Comparison of ENCODE assay signal across 1 cellular context in the genomic region with DNA sequence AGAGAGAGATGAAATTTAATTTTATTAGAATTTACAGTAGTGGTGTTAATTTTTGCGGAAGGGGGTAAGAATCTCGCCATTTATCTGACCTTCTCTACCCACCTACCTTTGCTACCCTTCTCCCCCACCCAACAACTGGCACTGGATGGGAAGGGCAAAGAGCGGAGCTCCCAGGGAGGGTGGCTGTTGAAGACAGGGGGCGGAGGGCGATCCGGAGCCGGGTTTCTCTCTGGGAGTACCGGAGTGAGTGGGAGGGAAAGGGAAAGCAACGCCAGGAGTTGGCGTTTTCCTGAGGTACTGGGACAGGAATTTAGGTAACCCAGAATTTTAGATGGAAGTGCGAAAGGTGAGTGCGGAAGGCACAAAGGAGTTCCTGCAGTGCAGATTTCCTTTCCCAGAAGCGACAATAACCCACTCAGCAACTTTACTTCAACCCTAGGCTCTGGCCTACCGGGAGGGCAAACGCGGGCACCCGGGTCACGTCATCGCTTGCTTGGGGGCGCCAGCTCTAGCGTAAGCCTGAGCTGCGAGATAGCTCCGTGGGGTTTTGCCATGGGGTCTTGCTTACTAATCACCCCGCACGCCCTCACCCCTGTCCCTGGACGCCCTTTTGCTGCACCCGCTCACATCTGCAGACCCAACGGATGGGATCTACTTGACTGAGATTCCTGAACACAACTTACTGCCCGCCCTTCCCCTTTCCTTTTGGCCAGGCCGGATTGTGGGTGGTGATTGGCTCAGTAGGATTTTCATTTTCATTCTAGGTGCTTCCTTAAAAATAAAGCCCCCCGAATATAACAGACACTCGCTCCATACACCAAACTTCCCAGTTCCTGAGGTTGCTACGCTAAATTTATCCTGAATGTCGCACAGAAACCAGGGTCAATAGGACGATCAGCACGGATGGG.
TF ChIP-seq lines count a peak whose summit lies in the region.

No MANE protein-coding gene starts in this region.

TF ChIP-seq in HepG2, 621 proteins besides CTCF, POLR2A, EP300 and RAD21 (continued from another document):
- TF ChIP-seq, protein P1, sequence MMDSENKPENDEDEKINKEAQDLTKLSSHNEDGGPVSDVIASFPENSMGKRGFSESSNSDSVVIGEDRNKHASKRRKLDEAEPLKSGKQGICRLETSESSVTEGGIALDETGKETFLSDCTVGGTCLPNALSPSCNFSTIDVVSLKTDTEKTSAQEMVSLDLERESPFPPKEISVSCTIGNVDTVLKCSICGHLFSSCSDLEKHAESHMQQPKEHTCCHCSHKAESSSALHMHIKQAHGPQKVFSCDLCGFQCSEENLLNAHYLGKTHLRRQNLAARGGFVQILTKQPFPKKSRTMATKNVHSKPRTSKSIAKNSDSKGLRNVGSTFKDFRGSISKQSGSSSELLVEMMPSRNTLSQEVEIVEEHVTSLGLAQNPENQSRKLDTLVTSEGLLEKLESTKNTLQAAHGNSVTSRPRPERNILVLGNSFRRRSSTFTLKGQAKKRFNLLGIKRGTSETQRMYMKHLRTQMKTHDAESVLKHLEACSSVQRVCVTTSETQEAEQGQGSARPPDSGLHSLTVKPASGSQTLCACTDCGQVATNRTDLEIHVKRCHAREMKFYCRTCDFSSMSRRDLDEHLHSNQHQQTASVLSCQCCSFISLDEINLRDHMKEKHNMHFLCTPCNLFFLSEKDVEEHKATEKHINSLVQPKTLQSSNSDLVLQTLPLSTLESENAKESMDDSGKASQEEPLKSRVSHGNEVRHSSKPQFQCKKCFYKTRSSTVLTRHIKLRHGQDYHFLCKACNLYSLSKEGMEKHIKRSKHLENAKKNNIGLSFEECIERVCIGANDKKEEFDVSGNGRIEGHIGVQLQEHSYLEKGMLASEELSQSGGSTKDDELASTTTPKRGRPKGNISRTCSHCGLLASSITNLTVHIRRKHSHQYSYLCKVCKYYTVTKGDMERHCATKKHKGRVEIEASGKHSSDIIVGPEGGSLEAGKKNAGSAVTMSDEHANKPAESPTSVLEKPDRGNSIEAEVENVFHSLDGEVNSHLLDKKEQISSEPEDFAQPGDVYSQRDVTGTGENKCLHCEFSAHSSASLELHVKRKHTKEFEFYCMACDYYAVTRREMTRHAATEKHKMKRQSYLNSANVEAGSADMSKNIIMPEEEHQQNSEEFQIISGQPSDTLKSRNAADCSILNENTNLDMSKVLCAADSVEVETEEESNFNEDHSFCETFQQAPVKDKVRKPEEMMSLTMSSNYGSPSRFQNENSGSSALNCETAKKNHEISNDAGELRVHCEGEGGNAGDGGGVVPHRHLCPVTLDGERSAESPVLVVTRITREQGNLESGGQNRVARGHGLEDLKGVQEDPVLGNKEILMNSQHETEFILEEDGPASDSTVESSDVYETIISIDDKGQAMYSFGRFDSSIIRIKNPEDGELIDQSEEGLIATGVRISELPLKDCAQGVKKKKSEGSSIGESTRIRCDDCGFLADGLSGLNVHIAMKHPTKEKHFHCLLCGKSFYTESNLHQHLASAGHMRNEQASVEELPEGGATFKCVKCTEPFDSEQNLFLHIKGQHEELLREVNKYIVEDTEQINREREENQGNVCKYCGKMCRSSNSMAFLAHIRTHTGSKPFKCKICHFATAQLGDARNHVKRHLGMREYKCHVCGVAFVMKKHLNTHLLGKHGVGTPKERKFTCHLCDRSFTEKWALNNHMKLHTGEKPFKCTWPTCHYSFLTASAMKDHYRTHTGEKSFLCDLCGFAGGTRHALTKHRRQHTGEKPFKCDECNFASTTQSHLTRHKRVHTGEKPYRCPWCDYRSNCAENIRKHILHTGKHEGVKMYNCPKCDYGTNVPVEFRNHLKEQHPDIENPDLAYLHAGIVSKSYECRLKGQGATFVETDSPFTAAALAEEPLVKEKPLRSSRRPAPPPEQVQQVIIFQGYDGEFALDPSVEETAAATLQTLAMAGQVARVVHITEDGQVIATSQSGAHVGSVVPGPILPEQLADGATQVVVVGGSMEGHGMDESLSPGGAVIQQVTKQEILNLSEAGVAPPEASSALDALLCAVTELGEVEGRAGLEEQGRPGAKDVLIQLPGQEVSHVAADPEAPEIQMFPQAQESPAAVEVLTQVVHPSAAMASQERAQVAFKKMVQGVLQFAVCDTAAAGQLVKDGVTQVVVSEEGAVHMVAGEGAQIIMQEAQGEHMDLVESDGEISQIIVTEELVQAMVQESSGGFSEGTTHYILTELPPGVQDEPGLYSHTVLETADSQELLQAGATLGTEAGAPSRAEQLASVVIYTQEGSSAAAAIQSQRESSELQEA (CRISPR knock-in tag; IDR thresholded peaks at IDR 0.05; ENCODE audit: not compliant biosample characterization): no peak
- no peak for TF ChIP-seq AHR (CRISPR knock-in tag; IDR thresholded peaks at IDR 0.05)
- TF ChIP-seq TAF1 (CRISPR knock-in tag; IDR thresholded peaks at IDR 0.05): no peak
- TF ChIP-seq GATAD2A (CRISPR knock-in tag; IDR thresholded peaks at IDR 0.05): no peak
- no peak for TF ChIP-seq MLLT10 (CRISPR knock-in tag; IDR thresholded peaks at IDR 0.05)
- no peak for TF ChIP-seq BRD4 (CRISPR knock-in tag; IDR thresholded peaks at IDR 0.05)
- TF ChIP-seq KDM5A (IDR thresholded peaks at IDR 0.05; ENCODE audit: borderline replicate concordance, low read length): no peak
TF ChIP-seq in HepG2: peak in this region for 1.
